17 cellular contexts compared by ENCODE assay signal in the genomic region with DNA sequence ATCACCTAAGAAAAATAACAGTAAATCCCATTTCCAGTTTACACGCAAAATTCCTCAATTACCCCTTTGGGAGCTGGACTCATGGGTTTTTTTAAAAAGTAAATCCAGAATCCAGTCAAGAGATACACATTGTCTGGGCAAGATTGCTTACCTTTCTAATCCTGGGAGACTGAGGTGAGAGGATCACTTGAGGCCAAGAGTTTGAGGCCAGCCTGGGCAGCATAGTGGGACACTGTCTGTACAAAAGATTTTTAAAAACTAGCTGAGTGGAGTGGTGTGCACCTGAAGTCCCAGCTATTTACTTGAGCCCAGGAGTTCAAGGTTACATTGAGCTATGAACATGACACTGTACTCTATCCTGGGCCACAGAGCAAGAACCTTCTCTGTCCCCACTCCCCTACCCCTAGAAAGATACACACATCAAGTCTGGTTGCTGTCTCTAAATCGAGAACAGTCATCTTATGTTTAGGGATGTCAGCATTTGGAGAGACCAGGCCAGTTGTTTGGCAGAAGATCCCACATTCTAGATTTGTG. TPM values are rescaled to one million over a fixed set of nuclear protein-coding genes. Genes with fewer than 3 reads are reported as not detected.
DNase-seq lines count a peak whose midpoint lies in the region; ATAC-seq, FAIRE-seq and TF ChIP-seq lines count a peak whose summit lies in the region.
"Had no signal": no experiment of that assay in that cellular context is flagged by ENCODE, and none has a peak within 500 bp of the region (broad histone marks: within the 10 kb centered on the region; RNA-seq: fewer than 3 reads in every experiment).

No MANE protein-coding gene starts in this region.

- peak overlapping the region; percentile 47 for H3K27ac Mint-ChIP-seq in activated T-cell treated with anti-CD3 and anti-CD28 coated beads, Interleukin-2, amount 50 U/mL, for 72 hours
- peak overlapping the region; percentile 46 for H3K27ac Mint-ChIP-seq in type B pancreatic cell
- H3K27ac Mint-ChIP-seq in mesothelial cell of epicardium = no peak overlapping the region
- H3K27ac Mint-ChIP-seq: B cell; CD8-positive, alpha-beta T cell had no signal

- in situ Hi-C loops in ACHN (cut with HindIII; ENCODE audit: low pct_ligation_motif_present, low pct_unique_long_range_greater_than_20kb, low sequenced_read_pairs) = no loop called here

- H3K36me3 Mint-ChIP-seq in activated T-cell treated with anti-CD3 and anti-CD28 coated beads, Interleukin-2, amount 50 U/mL, for 72 hours (ENCODE audit: insufficient read depth in 2 of 2) = peaks cover 1 to 8% of the 10 kb centered on the region in 2 donors
- H3K36me3 Mint-ChIP-seq in activated T-cell treated with anti-CD3 and anti-CD28 coated beads, Interleukin-2, amount 50 U/mL, for 4 hours (ENCODE audit: insufficient read depth) = peaks cover 16% of the 10 kb centered on the region
- H3K36me3 Mint-ChIP-seq in type B pancreatic cell (peaks cover 10% of the 10 kb centered on the region), mesothelial cell of epicardium (peaks cover 9% of the 10 kb centered on the region)

- peaks cover 3% of the 10 kb centered on the region for H3K4me1 Mint-ChIP-seq in activated T-cell treated with anti-CD3 and anti-CD28 coated beads, Interleukin-2, amount 50 U/mL, for 72 hours (ENCODE audit: low read depth)
- peaks cover 3% of the 10 kb centered on the region for H3K4me1 Mint-ChIP-seq in activated T-cell treated with anti-CD3 and anti-CD28 coated beads, Interleukin-2, amount 50 U/mL, for 4 hours (ENCODE audit: low read depth)
- peaks cover 10% of the 10 kb centered on the region for H3K4me1 Mint-ChIP-seq in type B pancreatic cell (ENCODE audit: unreplicated experiment)
- peaks cover 15% of the 10 kb centered on the region for H3K4me1 Mint-ChIP-seq in mesothelial cell of epicardium
- H3K4me1 Mint-ChIP-seq: H9 had no signal

- peaks cover 4% of the 10 kb centered on the region for H3K36me3 ChIP-seq in bronchial epithelial cell (ENCODE audit: control insufficient read depth, insufficient read depth, low read length)

- no peak overlapping the region for H3K4me3 Mint-ChIP-seq in activated T-cell treated with anti-CD3 and anti-CD28 coated beads, Interleukin-2, amount 50 U/mL, for 72 hours
- H3K4me3 Mint-ChIP-seq in activated T-cell treated with anti-CD3 and anti-CD28 coated beads, Interleukin-2, amount 50 U/mL, for 4 hours = no peak overlapping the region
- H3K4me3 Mint-ChIP-seq in type B pancreatic cell (no peak overlapping the region), mesothelial cell of epicardium (no peak overlapping the region)
- H3K4me3 Mint-ChIP-seq: B cell; CD8-positive, alpha-beta T cell; H9 had no signal

- ATAC-seq in activated T-cell treated with anti-CD3 and anti-CD28 coated beads, Interleukin-2, amount 50 U/mL, for 72 hours (replicated peaks in 1 of 2) = no peak
- no peak for ATAC-seq in activated T-cell treated with anti-CD3 and anti-CD28 coated beads, Interleukin-2, amount 50 U/mL, for 4 hours
- ATAC-seq in HG03521 (IDR thresholded peaks at IDR 0.05; ENCODE audit: unreplicated experiment) = no peak
- ATAC-seq: CD8-positive, alpha-beta T cell had no signal

- no peaks in the 10 kb centered on the region for H3K9me3 Mint-ChIP-seq in activated T-cell treated with anti-CD3 and anti-CD28 coated beads, Interleukin-2, amount 50 U/mL, for 72 hours
- H3K9me3 Mint-ChIP-seq in activated T-cell treated with anti-CD3 and anti-CD28 coated beads, Interleukin-2, amount 50 U/mL, for 4 hours = no peaks in the 10 kb centered on the region
- H3K9me3 Mint-ChIP-seq in type B pancreatic cell = peaks cover 4% of the 10 kb centered on the region
- no peaks in the 10 kb centered on the region for H3K9me3 Mint-ChIP-seq in mesothelial cell of epicardium
- H3K9me3 Mint-ChIP-seq: CD8-positive, alpha-beta T cell; H9 had no signal

- intact Hi-C loops in posterior vena cava (cut with DNase I) = no loop called here

- FAIRE-seq in bronchial epithelial cell (lab: Jason Lieb, UNC) = peak; percentile 43
- FAIRE-seq: GM12891, H1 had no signal

- no peak for DNase-seq in activated T-cell treated with anti-CD3 and anti-CD28 coated beads, Interleukin-2, amount 50 U/mL, for 72 hours
- DNase-seq in activated T-cell treated with anti-CD3 and anti-CD28 coated beads, Interleukin-2, amount 50 U/mL, for 4 hours = no peak
- DNase-seq in bronchial epithelial cell (ENCODE audit: low read depth) (no peak), posterior vena cava (ENCODE audit: low spot score) (peak; percentile 8), type B pancreatic cell (ENCODE audit: extremely low spot score, unreplicated experiment) (no peak), mesothelial cell of epicardium (ENCODE audit: low spot score in 2 of 2, unreplicated experiment in 2 of 2) (no peak), ACHN (no peak)
- DNase-seq: 8988T; Calu3; CD8-positive, alpha-beta T cell; DMS79 treated with DMSO at 0.1 percent for 48 hours; H9 had no signal

- no peak overlapping the region for H3K4me3 ChIP-seq in bronchial epithelial cell (ENCODE audit: low read depth, low read length)
- H3K4me3 ChIP-seq: BLaER1 treated with 17β-estradiol and CSF1 and Interleukin-3, amounts not matched to agents 10 nM and 100 nM had no signal

- H3K27me3 ChIP-seq in bronchial epithelial cell (ENCODE audit: control insufficient read depth, insufficient read depth, low read length) = no peaks in the 10 kb centered on the region
- H3K27me3 ChIP-seq: BLaER1 treated with 17β-estradiol and CSF1 and Interleukin-3, amounts not matched to agents 10 nM and 100 nM had no signal

- H3K27me3 Mint-ChIP-seq in activated T-cell treated with anti-CD3 and anti-CD28 coated beads, Interleukin-2, amount 50 U/mL, for 72 hours (ENCODE audit: low read depth) = no peaks in the 10 kb centered on the region
- no peaks in the 10 kb centered on the region for H3K27me3 Mint-ChIP-seq in activated T-cell treated with anti-CD3 and anti-CD28 coated beads, Interleukin-2, amount 50 U/mL, for 4 hours (ENCODE audit: low read depth)
- H3K27me3 Mint-ChIP-seq in type B pancreatic cell (no peaks in the 10 kb centered on the region), mesothelial cell of epicardium (ENCODE audit: low read depth) (no peaks in the 10 kb centered on the region)
- H3K27me3 Mint-ChIP-seq: B cell had no signal

- no peak for TF ChIP-seq CTCF in bronchial epithelial cell (IDR thresholded peaks at IDR 0.05; ENCODE audit: insufficient read depth, low read length, severe bottlenecking)
- no peak for TF ChIP-seq CTCF in type B pancreatic cell (conservative IDR thresholded peaks at IDR 0.05)
- TF ChIP-seq CTCF in mesothelial cell of epicardium (IDR thresholded peaks at IDR 0.05; ENCODE audit: unreplicated experiment) = no peak

RNA-seq across cellular contexts. Expression of gene DAG1, which starts 39.0 kb away (rescaled TPM):
- total RNA-seq in activated T-cell treated with anti-CD3 and anti-CD28 coated beads, Interleukin-2, amount 50 U/mL, for 72 hours = 10 to 100 TPM in 1 of 2 donors, 1 to 10 TPM in 1; 9.1 to 10.3 TPM
- total RNA-seq in activated T-cell treated with anti-CD3 and anti-CD28 coated beads, Interleukin-2, amount 50 U/mL, for 4 hours = 10 to 100 TPM; 19.9 to 25.6 (median 25.4) TPM
- total RNA-seq in bronchial epithelial cell (20.3 and 26.9 TPM in 2 replicates), posterior vena cava (10 to 100 TPM; 90.8 to 92.8 TPM), type B pancreatic cell (ENCODE audit: low replicate concordance) (84.3 and 126 TPM in 2 replicates), mesothelial cell of epicardium (118 to 128 TPM (median 120 TPM) in 3 replicates)

RNA-seq across cellular contexts. Expression of gene BSN, which starts 45.2 kb away (rescaled TPM):
- under 1 TPM; 0.17 to 0.21 TPM for total RNA-seq in activated T-cell treated with anti-CD3 and anti-CD28 coated beads, Interleukin-2, amount 50 U/mL, for 72 hours
- total RNA-seq in activated T-cell treated with anti-CD3 and anti-CD28 coated beads, Interleukin-2, amount 50 U/mL, for 4 hours = under 1 TPM; 0.30 to 0.86 (median 0.40) TPM
- under 0.01 TPM in 1 of 2 replicates, not detected in the other for total RNA-seq in bronchial epithelial cell
- total RNA-seq in posterior vena cava = under 1 TPM; 0.42 to 0.48 TPM
- 3.9 and 4.0 TPM in 2 replicates for total RNA-seq in type B pancreatic cell (ENCODE audit: low replicate concordance)
- total RNA-seq in mesothelial cell of epicardium = 0.67 to 0.75 TPM (median 0.69 TPM) in 3 replicates
